In the genomic region with DNA sequence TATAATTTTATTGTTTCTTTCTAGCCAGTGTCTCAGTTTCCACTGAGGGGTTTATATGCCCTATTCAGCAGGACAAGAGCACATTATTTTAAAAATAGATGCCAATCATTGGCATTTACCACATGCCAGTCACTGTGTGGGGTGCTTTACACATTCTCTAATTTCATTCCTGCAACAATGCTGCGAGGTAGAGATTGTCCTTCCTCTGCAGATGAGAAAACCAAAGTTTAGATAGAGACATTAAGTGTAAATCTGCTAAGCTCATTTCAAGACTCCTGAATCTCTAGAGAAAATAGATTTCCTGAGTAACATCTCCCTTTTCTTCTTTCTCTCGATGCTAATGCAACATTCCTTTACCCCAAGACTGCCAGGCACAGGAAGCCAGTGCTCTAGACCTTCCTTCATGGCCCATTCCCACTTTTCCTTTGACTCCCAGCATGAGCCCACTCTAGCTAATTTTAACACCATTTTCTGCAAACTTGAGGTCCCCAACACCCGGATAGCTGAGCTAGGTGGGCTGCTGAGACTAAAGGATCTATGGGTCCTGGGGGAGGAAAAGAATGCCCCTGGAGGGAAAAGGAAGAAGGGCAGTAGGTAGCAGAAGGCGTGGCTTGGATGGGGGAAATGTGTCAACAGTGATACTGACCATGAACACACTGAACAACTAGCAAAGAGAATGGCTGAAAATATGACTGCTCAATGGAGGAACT, we compare ENCODE assay signal across 15 cellular contexts.
"Had no signal": no experiment of that assay in that cellular context is flagged by ENCODE, and none has a peak within 500 bp of the region (broad histone marks: within the 10 kb centered on the region; RNA-seq: fewer than 3 reads in every experiment).

No MANE protein-coding gene starts in this region.

- H3K4me1 Mint-ChIP-seq: central memory CD8-positive, alpha-beta T cell had no signal

- H3K27ac ChIP-seq: brain microvascular endothelial cell, coronary artery, neural progenitor cell, ovary had no signal

- H3K27me3 ChIP-seq: brain microvascular endothelial cell, neural progenitor cell, ovary had no signal

- H3K9me3 ChIP-seq: ovary had no signal

- DNase-seq: activated naive CD4-positive, alpha-beta T cell treated with Interleukin-2 at 50 U/mL for 16 hours; activated T-cell treated with anti-CD3 and anti-CD28 coated beads for 4 hours; anterior cingulate cortex; brain microvascular endothelial cell; effector CD4-positive, alpha-beta T cell; glutamatergic neuron; left colon; ovary; stimulated activated CD4-positive, alpha-beta T cell treated with anti-CD3 and anti-CD28 coated beads, Interleukin-12 subunit alpha, Interleukin-12 subunit beta, amount 100 ng/mL, for 4 hours had no signal

- H3K4me1 ChIP-seq: neural progenitor cell had no signal

- H3K4me2 ChIP-seq: neural progenitor cell had no signal

- H3K4me3 Mint-ChIP-seq: activated T-helper 17 cell treated with anti-CD3 and anti-CD28 coated beads, Interleukin-2, amount 50 U/mL, for 72 hours; central memory CD8-positive, alpha-beta T cell; neural progenitor cell; stimulated activated effector memory CD8-positive, alpha-beta T cell treated with anti-CD3 and anti-CD28 coated beads, Interleukin-12 subunit alpha, Interleukin-12 subunit beta, amount 100 ng/mL, for 72 hours had no signal

- H3K36me3 Mint-ChIP-seq: neural progenitor cell; stimulated activated effector memory CD8-positive, alpha-beta T cell treated with anti-CD3 and anti-CD28 coated beads, Interleukin-12 subunit alpha, Interleukin-12 subunit beta, amount 100 ng/mL, for 72 hours had no signal

- H3K4me3 ChIP-seq: coronary artery, lung, neural progenitor cell, ovary had no signal

- H3K36me3 ChIP-seq: brain microvascular endothelial cell, neural progenitor cell, ovary had no signal

- H3K27ac Mint-ChIP-seq: activated T-helper 17 cell treated with anti-CD3 and anti-CD28 coated beads, Interleukin-2, amount 50 U/mL, for 72 hours; neural progenitor cell; stimulated activated effector memory CD8-positive, alpha-beta T cell treated with anti-CD3 and anti-CD28 coated beads, Interleukin-12 subunit alpha, Interleukin-12 subunit beta, amount 100 ng/mL, for 72 hours had no signal
